ENCODE assay signal across 1 cellular context in the genomic region with DNA sequence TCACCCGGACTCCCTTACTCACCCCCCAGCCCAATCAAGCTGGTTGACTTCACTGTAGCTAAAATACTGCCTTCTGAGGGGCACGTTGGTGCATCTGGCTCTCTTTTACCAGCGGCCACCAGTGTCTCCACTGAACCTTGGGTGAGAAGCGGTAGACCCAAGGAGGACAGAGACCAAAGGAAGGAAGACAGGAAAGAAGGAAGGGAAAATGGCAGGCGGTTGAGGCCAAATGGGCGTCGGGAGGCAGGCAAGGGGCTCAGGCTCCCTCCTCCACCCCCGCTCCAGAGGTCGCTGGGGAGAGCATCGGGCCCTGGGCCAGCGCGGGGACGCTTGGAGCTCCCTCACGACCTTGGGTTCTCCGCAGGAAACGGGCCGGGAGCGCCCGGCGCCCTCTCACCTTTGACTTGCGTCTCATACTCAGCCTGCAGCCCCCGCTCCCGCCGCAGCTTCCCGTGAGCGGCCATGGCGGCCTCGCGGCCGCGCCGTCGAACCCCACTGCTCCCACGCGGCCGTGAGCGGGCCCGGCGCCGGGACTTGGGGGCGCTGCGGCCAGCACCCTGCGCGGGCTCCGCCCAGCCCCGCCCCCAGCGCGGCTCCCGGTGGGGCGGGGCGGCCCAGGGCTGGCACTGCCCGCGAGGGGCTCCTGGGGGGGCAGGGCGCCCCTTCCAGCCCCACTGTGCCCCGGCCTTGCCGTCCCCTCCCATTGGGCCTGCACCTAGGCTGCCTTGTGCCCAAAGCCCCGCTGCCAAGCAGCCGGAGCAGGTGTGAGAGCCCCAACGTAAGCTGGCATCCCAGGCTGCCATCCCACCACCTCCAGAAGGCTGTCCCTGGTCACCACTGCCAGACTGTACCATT.
TF ChIP-seq lines count a peak whose summit lies in the region.

A gene (minus strand): TSS at position 526 of the 855 bp plus-strand sequence. CDS start 62 bp downstream, at position 464.

TF ChIP-seq in A549, 52 proteins besides CTCF, POLR2A, EP300 and RAD21:
- TF ChIP-seq ZFP36 (IDR thresholded peaks at IDR 0.05; ENCODE audit: borderline replicate concordance, partially characterized antibody) (no peak), GATA3 (IDR thresholded peaks at IDR 0.05; ENCODE audit: borderline replicate concordance) (no peak), TFCP2L1 (CRISPR knock-in tag; IDR thresholded peaks at IDR 0.05) (no peak), HOXB5 (CRISPR knock-in tag; IDR thresholded peaks at IDR 0.05) (no peak), HOXB13 (CRISPR knock-in tag; IDR thresholded peaks at IDR 0.05; ENCODE audit: low read depth) (no peak)
